Comparison of ENCODE assay signal across 19 cellular contexts in genomic region chr1:219574484-219575087, GRCh38.
A peak's percentile ranks its signal among the peaks of the same experiment; 100 is the strongest.
DNase-seq lines count a peak whose midpoint lies in the region; ATAC-seq and TF ChIP-seq lines count a peak whose summit lies in the region.
"Had no signal": no experiment of that assay in that cellular context is flagged by ENCODE, and none has a peak within 500 bp of the region (broad histone marks: within the 10 kb centered on the region; RNA-seq: fewer than 3 reads in every experiment).

No MANE protein-coding gene starts in this region.

- H3K4me3 ChIP-seq in GM12865 (ENCODE audit: low read depth, low read length): no peak overlapping the region
- H3K4me3 ChIP-seq: A549, SJCRH30 had no signal

- DNase-seq in GM12865 (ENCODE audit: low read depth) (peak; percentile 38), NCI-H510A (lab: John Stamatoyannopoulos, UW) (no peak), globus pallidus (ENCODE audit: low spot score) (no peak), NCI-H1105 (lab: John Stamatoyannopoulos, UW) (no peak)
- DNase-seq: BE2C, DMS53, GF-D8, HFFc6, NCI-H1417, NCI-H187 treated with DMSO at 0.1 percent for 48 hours, NCI-H226, NCI-H524, NCI-H774, SJCRH30, T-helper 1 cell had no signal

- H3K4me3 Mint-ChIP-seq in nephron: no peak overlapping the region
- H3K4me3 Mint-ChIP-seq: HFFc6 had no signal

- no peaks in the 10 kb centered on the region for H3K36me3 Mint-ChIP-seq in nephron (ENCODE audit: low read depth)

- ATAC-seq in GM19351 (IDR thresholded peaks at IDR 0.05; ENCODE audit: unreplicated experiment) (peak; percentile 45), HG03520 (IDR thresholded peaks at IDR 0.05; ENCODE audit: unreplicated experiment) (peak; percentile 56)
- ATAC-seq: A549 had no signal

- no peaks in the 10 kb centered on the region for H3K9me3 Mint-ChIP-seq in nephron
- H3K9me3 Mint-ChIP-seq: HFFc6 had no signal

- H3K27me3 Mint-ChIP-seq in nephron (ENCODE audit: low read depth): no peaks in the 10 kb centered on the region

- peak overlapping the region in 2 of 3 experiments; percentile 20 to 28 for H3K27ac Mint-ChIP-seq in nephron
- H3K27ac Mint-ChIP-seq: HFFc6 had no signal

- peaks cover 70% of the 10 kb centered on the region for H3K4me1 Mint-ChIP-seq in nephron

- no peak for TF ChIP-seq CTCF in GM12865 (IDR thresholded peaks at IDR 0.05; ENCODE audit: insufficient read depth, low read depth, low read length, missing control alignments)
- TF ChIP-seq CTCF in nephron (IDR thresholded peaks at IDR 0.05; ENCODE audit: unreplicated experiment in 3 of 3): no peak
